10 cellular contexts compared by ENCODE assay signal in genomic region chr16:456891-457483, GRCh38. TPM values are rescaled to one million over a fixed set of nuclear protein-coding genes. Genes with fewer than 3 reads are reported as not detected.
A peak's percentile ranks its signal among the peaks of the same experiment; 100 is the strongest.
DNase-seq lines count a peak whose midpoint lies in the region; ATAC-seq, FAIRE-seq and TF ChIP-seq lines count a peak whose summit lies in the region.
"Had no signal": no experiment of that assay in that cellular context is flagged by ENCODE, and none has a peak within 500 bp of the region (broad histone marks: within the 10 kb centered on the region; RNA-seq: fewer than 3 reads in every experiment).

No MANE protein-coding gene starts in this region.

- H3K4ac ChIP-seq in IMR-90 (ENCODE audit: low read depth, low read length): no peak overlapping the region

- no peak overlapping the region for H4K91ac ChIP-seq in IMR-90 (ENCODE audit: insufficient read depth, low read depth, low read length)

- ATAC-seq in IMR-90 (ENCODE audit: low read depth) (peak; percentile 84), K562 (peak; percentile 82), GM21576 (IDR thresholded peaks at IDR 0.05; ENCODE audit: unreplicated experiment) (no peak), GM21619 (IDR thresholded peaks at IDR 0.05; ENCODE audit: unreplicated experiment) (no peak)

- no peak overlapping the region for H3K18ac ChIP-seq in IMR-90 (ENCODE audit: low read depth, low read length)

- dilution Hi-C loops in IMR-90 (cut with HindIII; ENCODE audit: low sequenced_read_pairs, unreplicated experiment): no loop called here

- H4K20me1 ChIP-seq in IMR-90 (ENCODE audit: insufficient read depth, low read length) (peaks cover 33% of the 10 kb centered on the region), K562 (replicated peaks; ENCODE audit: control insufficient read depth, insufficient read depth, low read length) (0 out of 2 replicates have a peak, but pooled peaks cover 13% of the 10 kb centered on the region)

- FAIRE-seq in K562 (lab: Jason Lieb, UNC): peak; percentile 80
- no peak for FAIRE-seq in kidney (lab: Jason Lieb, UNC)

- H3K27me3 ChIP-seq in IMR-90 (ENCODE audit: control insufficient read depth, insufficient read depth, low read length) (no peaks in the 10 kb centered on the region), K562 (ENCODE audit: control insufficient read depth in 2 of 2, insufficient read depth in 2 of 2, low read length in 2 of 2) (no peaks in the 10 kb centered on the region), spleen (replicated peaks in 1 of 7) (no peaks in the 10 kb centered on the region)

- 0% methylated on average over 2 of the region's 11 CpGs; no CpG with 5 or more reads in 1 of the 2 experiments for WGBS in IMR-90 (ENCODE audit: extremely low coverage in 2 of 2, insufficient read length in 1 of 2), 2 experiments
- 12% methylated on average over 11 of the region's 11 CpGs for WGBS in K562 (ENCODE audit: insufficient coverage, low coverage, missing lambda C conversion rate)
- 88 to 94% (median 92%) methylated on average over 11 of the region's 11 CpGs for WGBS in spleen, 5 donors

- H3K9ac ChIP-seq in IMR-90 (ENCODE audit: low read depth, low read length) (no peak overlapping the region), K562 (ENCODE audit: insufficient read depth in 1 of 2, low read depth in 2 of 2, low read length in 2 of 2) (peak overlapping the region; percentile 3 to 24; a peak in 3 of 4 replicates), kidney (ENCODE audit: low read length in 2 of 2) (peak overlapping the region in 1 of 2 donors; percentile 57)

- CTCF ChIA-PET in IMR-90 (lab: Yijun Ruan, JAX) (interaction anchor here (0.6 kb wide), 1 partner anchor 10 kb away, joined by 3 read pairs; no protein-coding TSS in a partner anchor), K562 (lab: Yijun Ruan, JAX; ENCODE audit: low intra/inter-chr PET ratio) (no interaction called here)

- H3K23ac ChIP-seq in IMR-90 (ENCODE audit: low read depth, low read length): 0 out of 2 replicates have a peak overlapping the region, but pooled peaks have one; percentile 22

- TF ChIP-seq RAD21 in IMR-90 (IDR thresholded peaks at IDR 0.05; ENCODE audit: low read length) (no peak), K562 (CRISPR knock-in tag; conservative IDR thresholded peaks at IDR 0.05 in 1 of 2, IDR thresholded peaks at IDR 0.05 in 1 of 2) (no peak)

- no peak overlapping the region for H2AK5ac ChIP-seq in IMR-90 (ENCODE audit: low read depth, low read length)

- POLR2A ChIA-PET in IMR-90 (lab: Charles Lee; ENCODE audit: unreplicated experiment) (no interaction called here), K562 (lab: Yijun Ruan, JAX) (interaction anchor here (0.6 to 1.1 kb wide), 3 partner anchors 10 to 18 kb away, joined by 3 to 6 read pairs (median 3); no protein-coding TSS in a partner anchor)

- DNase-seq in IMR-90: peak; percentile 56
- DNase-seq in K562 (ENCODE audit: extremely low read depth in 1 of 4, low spot score in 3 of 4): peak in 3 of 4 experiments; percentile 67 to 70 (median 67)
- DNase-seq in kidney: no peak
- no peak for DNase-seq in spleen
- no peak for DNase-seq in ureter (ENCODE audit: low spot score)
- DNase-seq in HuH-7 (ENCODE audit: low spot score): no peak
- DNase-seq: central memory CD4-positive, alpha-beta T cell; stimulated activated CD8-positive, alpha-beta memory T cell treated with anti-CD3 and anti-CD28 coated beads, Interleukin-4, amount 100 ng/mL, for 48 hours had no signal

- no peak overlapping the region for H2BK120ac ChIP-seq in IMR-90 (ENCODE audit: low read depth, low read length)

- no TSS peak for BruUV-seq in IMR-90 (replicated peaks; lab: Mats Ljungman, UMichigan)
- no TSS peak for BruUV-seq in K562 (replicated peaks; lab: Mats Ljungman, UMichigan)

- H3K79me1 ChIP-seq in IMR-90 (ENCODE audit: low read depth in 1 of 2, low read length in 2 of 2): peaks cover 20 to 50% of the 10 kb centered on the region in 2 experiments

- no peak overlapping the region for H2AFZ ChIP-seq in IMR-90 (replicated peaks; ENCODE audit: low read length, poor library complexity)
- peak overlapping the region; percentile 46; the same call in 1 of the 2 replicates for H2AFZ ChIP-seq in K562 (ENCODE audit: low read depth, low read length)

- no peak overlapping the region for H2BK15ac ChIP-seq in IMR-90 (ENCODE audit: low read depth, low read length)

- TF ChIP-seq CTCF in IMR-90 (conservative IDR thresholded peaks at IDR 0.05; ENCODE audit: low read depth, low read length) (no peak), K562 (IDR thresholded peaks at IDR 0.05 in 2 of 3, conservative IDR thresholded peaks at IDR 0.05 in 1 of 3; ENCODE audit: insufficient read depth in 2 of 3, low read depth in 1 of 3, low read length in 3 of 3) (no peak), kidney (IDR thresholded peaks at IDR 0.05; ENCODE audit: borderline replicate concordance, extremely low read depth, insufficient read depth) (no peak), spleen (IDR thresholded peaks at IDR 0.05 in 8 of 11, conservative IDR thresholded peaks at IDR 0.05 in 3 of 11) (no peak)

- TF ChIP-seq POLR2A in IMR-90 (IDR thresholded peaks at IDR 0.05; ENCODE audit: low read depth, low read length): no peak
- TF ChIP-seq POLR2A in K562 (conservative IDR thresholded peaks at IDR 0.05): no peak
- TF ChIP-seq POLR2A in spleen (IDR thresholded peaks at IDR 0.05): no peak

- no peak overlapping the region for H4K8ac ChIP-seq in IMR-90 (ENCODE audit: low read depth in 2 of 2, low read length in 2 of 2)

- peak overlapping the region; percentile 66 for H3K4me2 ChIP-seq in IMR-90 (ENCODE audit: low read depth, low read length)
- peak overlapping the region; percentile 57 for H3K4me2 ChIP-seq in K562 (ENCODE audit: insufficient read depth, low read length)

- no peak overlapping the region; the same call in 1 of the 2 replicates for H3K14ac ChIP-seq in IMR-90 (replicated peaks; ENCODE audit: low read depth, low read length)

- H2BK5ac ChIP-seq in IMR-90 (ENCODE audit: low read depth, low read length, poor library complexity, severe bottlenecking): no peak overlapping the region

- H3K9me1 ChIP-seq in IMR-90 (ENCODE audit: insufficient read depth, low read length) (peaks cover 10% of the 10 kb centered on the region; the same call in 1 of the 2 replicates), K562 (ENCODE audit: control insufficient read depth, insufficient read depth, low read length) (peaks cover 4% of the 10 kb centered on the region)

- H2AK9ac ChIP-seq in IMR-90 (replicated peaks; ENCODE audit: low read depth, low read length, poor library complexity): no peak overlapping the region

- in situ Hi-C loops in IMR-90 (cut with MboI; ENCODE audit: low sequenced_read_pairs) (no loop called here), K562 (cut with MboI) (no loop called here)

- H3K4me1 ChIP-seq in IMR-90 (ENCODE audit: control insufficient read depth, insufficient read depth, low read length) (peaks cover 9% of the 10 kb centered on the region), K562 (replicated peaks in 1 of 2; ENCODE audit: control insufficient read depth in 2 of 2, insufficient read depth in 2 of 2, low read length in 2 of 2) (peaks cover 10 to 15% of the 10 kb centered on the region in 2 experiments), kidney (ENCODE audit: control insufficient read depth in 1 of 2, insufficient read depth in 1 of 2, low read depth in 1 of 2, low read length in 2 of 2) (peaks cover 20 to 23% of the 10 kb centered on the region in 2 donors), spleen (peaks cover 0 to 15% (median 0%) of the 10 kb centered on the region in 6 donors)

- no peak overlapping the region for H4K5ac ChIP-seq in IMR-90 (ENCODE audit: low read depth, low read length)

- H2BK20ac ChIP-seq in IMR-90 (ENCODE audit: low read depth, low read length): no peak overlapping the region

- peaks cover 3% of the 10 kb centered on the region for H3K36me3 ChIP-seq in IMR-90 (ENCODE audit: control insufficient read depth, insufficient read depth, low read length)
- no peaks in the 10 kb centered on the region for H3K36me3 ChIP-seq in K562 (ENCODE audit: control insufficient read depth, insufficient read depth, low read length)
- peaks cover 5 to 9% of the 10 kb centered on the region in 2 donors for H3K36me3 ChIP-seq in kidney (ENCODE audit: control insufficient read depth in 1 of 2, insufficient read depth in 2 of 2, low read length in 2 of 2)
- peaks cover 0 to 15% (median 4%) of the 10 kb centered on the region in 6 donors for H3K36me3 ChIP-seq in spleen

- H3K4me3 ChIP-seq in IMR-90 (ENCODE audit: insufficient read depth, low read depth, low read length) (no peak overlapping the region), K562 (no peak overlapping the region), kidney (ENCODE audit: low read length in 2 of 2) (peak overlapping the region in 1 of 2 donors; percentile 2), spleen (no peak overlapping the region)

- H3K27ac ChIP-seq in IMR-90 (ENCODE audit: insufficient read depth, low read length) (no peak overlapping the region), K562 (ENCODE audit: extremely low read depth, low read depth, low read length) (peak overlapping the region; percentile 53; the same call in 2 of the 3 replicates), kidney (ENCODE audit: low read depth in 2 of 2, low read length in 2 of 2) (peak overlapping the region; percentile 86 to 95), spleen (peak overlapping the region in 6 of 8 donors; percentile 16 to 78 (median 48))

- H3K79me2 ChIP-seq in K562 (ENCODE audit: control insufficient read depth, insufficient read depth, low read length): no peaks in the 10 kb centered on the region

- H3K56ac ChIP-seq in IMR-90 (ENCODE audit: extremely low read depth, insufficient read depth, low read length): no peak overlapping the region

- intact Hi-C loops in IMR-90 (cut with micrococcal nuclease): no loop called here
- intact Hi-C loops in K562 (cut with micrococcal nuclease): no loop called here
- intact Hi-C loops in kidney (cut with DNase I): no loop called here
- intact Hi-C loops in spleen (cut with DNase I; ENCODE audit: low total_unique reads): no loop called here

- peak; percentile 54; the same call in 1 of the 2 replicates for TF ChIP-seq EP300 in K562 (IDR thresholded peaks at IDR 0.05; ENCODE audit: low read length)

- H3K9me3 ChIP-seq in IMR-90 (ENCODE audit: control insufficient read depth, insufficient read depth, low read length) (no peaks in the 10 kb centered on the region), K562 (replicated peaks; ENCODE audit: control insufficient read depth, insufficient read depth, low read depth, low read length) (no peaks in the 10 kb centered on the region), kidney (ENCODE audit: control insufficient read depth in 1 of 2, low read length in 2 of 2) (no peaks in the 10 kb centered on the region), spleen (no peaks in the 10 kb centered on the region)

RNA-seq across cellular contexts. Expression of gene RAB11FIP3, which starts 31.5 kb away (rescaled TPM):
- total RNA-seq in IMR-90 (2012; rRNA removed) (7.5 TPM in 2 replicates), K562 (2014; rRNA removed) (6.5 and 7.2 TPM in 2 replicates), K562 (2014; rRNA removed; fragmentation: Illumina TruSeq; extraction: Trizol) (2.6 and 4.3 TPM in 2 replicates), K562 (2015; rRNA removed; fragmentation: Illumina TruSeq; extraction: Trizol) (5.3 and 5.9 TPM in 2 replicates), K562 (2021) (10.5 and 13.1 TPM in 2 replicates), kidney (84.9 TPM), spleen (10 to 100 TPM; 33.8 to 52.7 (median 40.6) TPM), ureter (42.0 TPM)
- polyA plus RNA-seq in IMR-90 (2012; rRNA removed) (19.9 and 22.5 TPM in 2 replicates), K562 (2011; rRNA removed) (2.7 and 3.1 TPM in 2 replicates), K562 (2014; fragmentation: Illumina TruSeq; extraction: Trizol) (4.3 and 7.0 TPM in 2 replicates), K562 (2014; fragmentation: Nextera tagmentation; extraction: Ambion mirVana) (under 1 TPM; 0.46 TPM), K562 (2014; rRNA removed) (5.2 and 10.7 TPM in 2 replicates), kidney (ENCODE audit: insufficient read depth, low read depth, low replicate concordance) (162 TPM), spleen (10 to 100 TPM; 12.3 to 27.1 (median 14.3) TPM)
- 13.1 and 22.7 TPM in 2 replicates for polyA plus RNA-seq in IMR-90 (2012; cell fraction: cytosol; rRNA removed)
- polyA plus RNA-seq in IMR-90 (2012; cell fraction: nucleus; rRNA removed; ENCODE audit: low replicate concordance): 45.9 and 63.2 TPM in 2 replicates
- total RNA-seq in K562 (2011; cell fraction: chromatin; rRNA removed; ENCODE audit: low replicate concordance): 31.6 and 47.9 TPM in 2 replicates
- 20.2 and 23.6 TPM in 2 replicates for total RNA-seq in K562 (2011; cell fraction: nucleolus; rRNA removed)
- total RNA-seq in K562 (2011; cell fraction: nucleoplasm; rRNA removed): 13.9 and 17.7 TPM in 2 replicates
- polyA plus RNA-seq in K562 (2011; cell fraction: cytosol; rRNA removed): 2.2 and 3.4 TPM in 2 replicates
- 8.8 and 12.6 TPM in 2 replicates for polyA plus RNA-seq in K562 (2011; cell fraction: nucleus; rRNA removed)
- polyA plus RNA-seq in K562 (2012): 8.4 and 12.7 TPM in 2 replicates
- 1.9 and 2.8 TPM in 2 replicates for polyA minus RNA-seq in K562 (2011; rRNA and poly(A)+ RNA removed)
- polyA minus RNA-seq in K562 (2011; cell fraction: cytosol; rRNA and poly(A)+ RNA removed): 4.1 and 5.0 TPM in 2 replicates
- 3.8 and 4.4 TPM in 2 replicates for polyA minus RNA-seq in K562 (2011; cell fraction: nucleus; rRNA and poly(A)+ RNA removed)

RNA-seq across cellular contexts. Expression of gene DECR2, which starts 55.3 kb away (rescaled TPM):
- 3.9 TPM in 2 replicates for total RNA-seq in IMR-90 (2012; rRNA removed)
- 26.7 and 29.6 TPM in 2 replicates for polyA plus RNA-seq in IMR-90 (2012; rRNA removed)
- polyA plus RNA-seq in IMR-90 (2012; cell fraction: cytosol; rRNA removed): 14.9 and 32.6 TPM in 2 replicates
- polyA plus RNA-seq in IMR-90 (2012; cell fraction: nucleus; rRNA removed; ENCODE audit: low replicate concordance): 68.9 and 165 TPM in 2 replicates
- total RNA-seq in K562 (2011; cell fraction: chromatin; rRNA removed; ENCODE audit: low replicate concordance): 27.0 and 84.4 TPM in 2 replicates
- total RNA-seq in K562 (2011; cell fraction: nucleolus; rRNA removed): 49.9 and 50.8 TPM in 2 replicates
- 40.5 and 41.6 TPM in 2 replicates for total RNA-seq in K562 (2011; cell fraction: nucleoplasm; rRNA removed)
- total RNA-seq in K562 (2014; rRNA removed): 16.8 and 18.4 TPM in 2 replicates
- total RNA-seq in K562 (2014; rRNA removed; fragmentation: Illumina TruSeq; extraction: Trizol): 3.2 and 5.6 TPM in 2 replicates
- total RNA-seq in K562 (2015; rRNA removed; fragmentation: Illumina TruSeq; extraction: Trizol): 10.3 and 10.6 TPM in 2 replicates
- total RNA-seq in K562 (2021): 22.9 and 23.1 TPM in 2 replicates
- polyA plus RNA-seq in K562 (2011; rRNA removed): 13.9 and 21.6 TPM in 2 replicates
- 22.5 and 45.9 TPM in 2 replicates for polyA plus RNA-seq in K562 (2011; cell fraction: cytosol; rRNA removed)
- polyA plus RNA-seq in K562 (2011; cell fraction: nucleus; rRNA removed): 71.0 and 103 TPM in 2 replicates
- 18.3 and 22.5 TPM in 2 replicates for polyA plus RNA-seq in K562 (2012)
- polyA plus RNA-seq in K562 (2014; fragmentation: Illumina TruSeq; extraction: Trizol): 6.9 and 13.4 TPM in 2 replicates
- polyA plus RNA-seq in K562 (2014; fragmentation: Nextera tagmentation; extraction: Ambion mirVana): 1 to 10 TPM; 1.0 to 2.1 TPM
- 31.9 and 33.1 TPM in 2 replicates for polyA plus RNA-seq in K562 (2014; rRNA removed)
- 1.9 and 3.6 TPM in 2 replicates for polyA minus RNA-seq in K562 (2011; rRNA and poly(A)+ RNA removed)
- 7.8 and 10.6 TPM in 2 replicates for polyA minus RNA-seq in K562 (2011; cell fraction: cytosol; rRNA and poly(A)+ RNA removed)
- polyA minus RNA-seq in K562 (2011; cell fraction: nucleus; rRNA and poly(A)+ RNA removed): 10.1 and 11.2 TPM in 2 replicates
- 23.8 TPM for total RNA-seq in kidney
- 58.9 TPM for polyA plus RNA-seq in kidney (ENCODE audit: insufficient read depth, low read depth, low replicate concordance)
- 10 to 100 TPM in 5 of 7 donors, 1 to 10 TPM in 2; 8.9 to 14.8 (median 11.7) TPM for total RNA-seq in spleen
- 10 to 100 TPM in 2 of 3 donors, 1 to 10 TPM in 1; 9.1 to 19.5 (median 14.1) TPM for polyA plus RNA-seq in spleen
- 17.5 TPM for total RNA-seq in ureter

RNA-seq across cellular contexts. Expression of gene NME4, which starts 60.0 kb away (rescaled TPM):
- total RNA-seq in IMR-90 (2012; rRNA removed) (123 and 124 TPM in 2 replicates), K562 (2014; rRNA removed) (211 and 255 TPM in 2 replicates), K562 (2014; rRNA removed; fragmentation: Illumina TruSeq; extraction: Trizol) (50.2 and 61.5 TPM in 2 replicates), K562 (2015; rRNA removed; fragmentation: Illumina TruSeq; extraction: Trizol) (145 and 151 TPM in 2 replicates), K562 (2021) (189 and 206 TPM in 2 replicates), kidney (56.6 TPM), spleen (10 to 100 TPM; 27.3 to 71.4 (median 50.0) TPM), ureter (121 TPM)
- polyA plus RNA-seq in IMR-90 (2012; rRNA removed) (288 and 406 TPM in 2 replicates), K562 (2011; rRNA removed) (139 and 160 TPM in 2 replicates), K562 (2014; fragmentation: Illumina TruSeq; extraction: Trizol) (135 and 223 TPM in 2 replicates), K562 (2014; fragmentation: Nextera tagmentation; extraction: Ambion mirVana) (10 to 100 TPM; 15.4 to 17.5 TPM), K562 (2014; rRNA removed) (264 and 339 TPM in 2 replicates), kidney (ENCODE audit: insufficient read depth, low read depth, low replicate concordance) (100 TPM), spleen (10 to 100 TPM; 43.4 to 75.8 (median 67.7) TPM)
- 464 and 725 TPM in 2 replicates for polyA plus RNA-seq in IMR-90 (2012; cell fraction: cytosol; rRNA removed)
- polyA plus RNA-seq in IMR-90 (2012; cell fraction: nucleus; rRNA removed; ENCODE audit: low replicate concordance): 233 and 407 TPM in 2 replicates
- 39.0 and 108 TPM in 2 replicates for total RNA-seq in K562 (2011; cell fraction: chromatin; rRNA removed; ENCODE audit: low replicate concordance)
- 83.4 and 88.0 TPM in 2 replicates for total RNA-seq in K562 (2011; cell fraction: nucleolus; rRNA removed)
- 67.1 and 101 TPM in 2 replicates for total RNA-seq in K562 (2011; cell fraction: nucleoplasm; rRNA removed)
- 277 and 663 TPM in 2 replicates for polyA plus RNA-seq in K562 (2011; cell fraction: cytosol; rRNA removed)
- polyA plus RNA-seq in K562 (2011; cell fraction: nucleus; rRNA removed): 165 and 221 TPM in 2 replicates
- polyA plus RNA-seq in K562 (2012): 211 and 279 TPM in 2 replicates
- polyA minus RNA-seq in K562 (2011; rRNA and poly(A)+ RNA removed): 23.2 and 37.8 TPM in 2 replicates
- 60.9 and 70.8 TPM in 2 replicates for polyA minus RNA-seq in K562 (2011; cell fraction: cytosol; rRNA and poly(A)+ RNA removed)
- polyA minus RNA-seq in K562 (2011; cell fraction: nucleus; rRNA and poly(A)+ RNA removed): 32.2 and 35.7 TPM in 2 replicates

Comparison
In these comparisons a context has a peak if more than half of its experiments do, and no peak if none do; other contexts are left out.
1. ATAC-seq: peak in IMR-90 (single experiment) and K562 (single experiment); none in GM21576 (single experiment) and GM21619 (single experiment).
2. DNase-seq: peak in IMR-90 (single experiment) and K562 (3 of 4); none in kidney (single experiment), spleen (single experiment), ureter (single experiment) and HuH-7 (single experiment).